ENCODE assay signal across 10 cellular contexts in genomic region chr19:40807147-40808020, GRCh38. TPM values are rescaled to one million over a fixed set of nuclear protein-coding genes. Genes with fewer than 3 reads are reported as not detected.
DNase-seq lines count a peak whose midpoint lies in the region; FAIRE-seq and TF ChIP-seq lines count a peak whose summit lies in the region.
"Had no signal": no experiment of that assay in that cellular context is flagged by ENCODE, and none has a peak within 500 bp of the region (broad histone marks: within the 10 kb centered on the region; RNA-seq: fewer than 3 reads in every experiment).

No MANE protein-coding gene starts in this region.

- H3K9ac ChIP-seq in KMS-11: no peak overlapping the region

- TF ChIP-seq CTCF in KMS-11 (conservative IDR thresholded peaks at IDR 0.05; ENCODE audit: low read depth, low read length): peak; percentile 37; the same call in 1 of the 2 replicates
- peak; percentile 45 for TF ChIP-seq CTCF in choroid plexus epithelial cell (conservative IDR thresholded peaks at IDR 0.05; ENCODE audit: low read depth, low read length)
- peak; percentile 52 for TF ChIP-seq CTCF in neural crest cell (conservative IDR thresholded peaks at IDR 0.05)

- H3K79me2 ChIP-seq in KMS-11 (ENCODE audit: insufficient read depth, low read depth): peaks cover 7% of the 10 kb centered on the region; the same call in 1 of the 2 replicates

- H3K27me3 Mint-ChIP-seq in neural crest cell (ENCODE audit: low read depth): peaks cover 13% of the 10 kb centered on the region

- peak overlapping the region; percentile 19 for H3K27ac Mint-ChIP-seq in neural crest cell (ENCODE audit: unreplicated experiment)

- H3K36me3 Mint-ChIP-seq in neural crest cell (ENCODE audit: low read depth): peaks cover 4% of the 10 kb centered on the region

- DNase-seq in DMS53 (lab: John Stamatoyannopoulos, UW) (peak; percentile 88), choroid plexus epithelial cell (ENCODE audit: low read depth) (peak; percentile 35), neural crest cell (ENCODE audit: low read depth, low spot score) (no peak), NCI-H1105 treated with DMSO at 0.1 percent for 48 hours (lab: John Stamatoyannopoulos, UW) (no peak), HTR-8/SVneo (ENCODE audit: insufficient read length, low spot score) (no peak), cerebellum (ENCODE audit: low spot score) (no peak)
- no peak for DNase-seq in central memory CD4-positive, alpha-beta T cell

- H3K4me3 ChIP-seq in KMS-11 (IDR thresholded peaks at IDR 0.05; ENCODE audit: insufficient read depth, low read depth, low read length) (no peak overlapping the region), choroid plexus epithelial cell (ENCODE audit: low read depth, low read length) (no peak overlapping the region)

- no peak for FAIRE-seq in HTR-8/SVneo (lab: Jason Lieb, UNC)

- H3K27ac ChIP-seq in KMS-11: no peak overlapping the region

- no peaks in the 10 kb centered on the region for H3K9me3 Mint-ChIP-seq in neural crest cell

- H3K4me2 ChIP-seq in KMS-11: no peak overlapping the region

- H3K4me1 Mint-ChIP-seq in neural crest cell: peaks cover 73% of the 10 kb centered on the region

- H3K4me3 Mint-ChIP-seq in neural crest cell: peak overlapping the region; percentile 85

- no peaks in the 10 kb centered on the region for H3K27me3 ChIP-seq in KMS-11 (ENCODE audit: insufficient read depth, low read depth)

- H3K36me3 ChIP-seq in KMS-11 (ENCODE audit: insufficient read depth): no peaks in the 10 kb centered on the region

- peaks cover 25% of the 10 kb centered on the region for H3K4me1 ChIP-seq in KMS-11 (ENCODE audit: low read depth, poor library complexity, severe bottlenecking)

- 0 out of 2 replicates have a peak, but pooled peaks cover 9% of the 10 kb centered on the region for H4K20me1 ChIP-seq in KMS-11 (ENCODE audit: insufficient read depth)

- no peak overlapping the region for H2AFZ ChIP-seq in KMS-11 (ENCODE audit: low read depth)

RNA-seq across cellular contexts. Expression of gene EGLN2, which starts 8.4 kb away (rescaled TPM):
- total RNA-seq in neural crest cell: 109 and 113 TPM in 2 replicates
- 51.3 TPM for total RNA-seq in cerebellum

RNA-seq across cellular contexts. Expression of gene RAB4B, which starts 29.3 kb away (rescaled TPM):
- total RNA-seq in neural crest cell (14.1 and 15.2 TPM in 2 replicates), cerebellum (4.5 TPM)

RNA-seq across cellular contexts. Expression of gene MIA, which starts 32.1 kb away (rescaled TPM):
- total RNA-seq in neural crest cell (6.9 and 9.9 TPM in 2 replicates), cerebellum (2.5 TPM)
- total RNA-seq: NCI-H460 had no signal

RNA-seq across cellular contexts. Expression of gene CYP2A6, which starts 42.9 kb away (rescaled TPM):
- total RNA-seq in neural crest cell (not detected in 2 replicates), cerebellum (not detected)
- total RNA-seq: left colon, NCI-H460 had no signal

RNA-seq across cellular contexts. Expression of gene SNRPA, which starts 56.4 kb away (rescaled TPM):
- 213 and 214 TPM in 2 replicates for total RNA-seq in neural crest cell
- 34.3 TPM for total RNA-seq in cerebellum

Comparison
In these comparisons a context has a peak if more than half of its experiments do, and no peak if none do; other contexts are left out.
1. DNase-seq: peak in DMS53 (single experiment) and choroid plexus epithelial cell (single experiment); none in neural crest cell (single experiment), NCI-H1105 treated with DMSO at 0.1 percent for 48 hours (single experiment), HTR-8/SVneo (single experiment), cerebellum (single experiment) and central memory CD4-positive, alpha-beta T cell (single experiment).
2. Peak in every context shown above with its lines, with median percentiles within 50 percentile points of each other: CTCF ChIP-seq.